8 cellular contexts compared by ENCODE assay signal in genomic region chr9:33029106-33029788, GRCh38. TPM values are rescaled to one million over a fixed set of nuclear protein-coding genes. Genes with fewer than 3 reads are reported as not detected.
DNase-seq lines count a peak whose midpoint lies in the region; ATAC-seq and TF ChIP-seq lines count a peak whose summit lies in the region.

No MANE protein-coding gene starts in this region.

- H3K27me3 Mint-ChIP-seq in chondrocyte (ENCODE audit: low read depth), result no peaks in the 10 kb centered on the region

- H3K27ac Mint-ChIP-seq in chondrocyte (ENCODE audit: unreplicated experiment), result peak overlapping the region; percentile 59

- H3K9me3 Mint-ChIP-seq in chondrocyte (ENCODE audit: low read depth), result no peaks in the 10 kb centered on the region

- no peaks in the 10 kb centered on the region for H3K9me2 ChIP-seq in DOHH2 (replicated peaks; ENCODE audit: control insufficient read depth, low read length)

- H3K4me2 ChIP-seq in DOHH2 (ENCODE audit: low read length), result peak overlapping the region; percentile 29

- intact Hi-C loops in ascending aorta (cut with DNase I), result loop anchor here (5.0 to 10.0 kb wide), 2 partner anchors 48 to 474 kb away; partner anchors contain the start of genes SMIM27, SMU1 and TOPORS

- H3K27me3 ChIP-seq in DOHH2 (ENCODE audit: control insufficient read depth, low read length) (no peaks in the 10 kb centered on the region), ascending aorta (no peaks in the 10 kb centered on the region)

- H3K27ac ChIP-seq in DOHH2 (ENCODE audit: low read depth, low read length), result no peak overlapping the region
- no peak overlapping the region for H3K27ac ChIP-seq in ascending aorta

- H3K36me3 Mint-ChIP-seq in chondrocyte (ENCODE audit: low read depth), result peaks cover 22% of the 10 kb centered on the region

- H3K9me3 ChIP-seq in DOHH2 (ENCODE audit: control insufficient read depth, insufficient read depth, low read length) (no peaks in the 10 kb centered on the region), ascending aorta (no peaks in the 10 kb centered on the region)

- peaks cover 95% of the 10 kb centered on the region for H3K79me2 ChIP-seq in DOHH2 (ENCODE audit: control insufficient read depth, low read length)

- no peak overlapping the region for H3K4me3 ChIP-seq in DOHH2 (ENCODE audit: low read length)
- peak overlapping the region in 1 of 2 donors; percentile 5 for H3K4me3 ChIP-seq in ascending aorta

- peaks cover 92% of the 10 kb centered on the region for H3K36me3 ChIP-seq in DOHH2 (ENCODE audit: control insufficient read depth, low read length)
- H3K36me3 ChIP-seq in ascending aorta, result peaks cover 30 to 56% of the 10 kb centered on the region in 2 donors

- H3K4me1 ChIP-seq in DOHH2 (ENCODE audit: control insufficient read depth, low read length), result peaks cover 33% of the 10 kb centered on the region
- H3K4me1 ChIP-seq in ascending aorta, result peaks cover 3 to 22% of the 10 kb centered on the region in 2 donors

- 0 out of 2 replicates have a peak, but pooled peaks cover 3% of the 10 kb centered on the region for H3F3A ChIP-seq in DOHH2 (ENCODE audit: control insufficient read depth, insufficient read depth)

- peak; percentile 56 for DNase-seq in NOMO-1 treated with dmso at 0.1 percent for 144 hours (lab: John Stamatoyannopoulos, UW; ENCODE audit: unreplicated experiment)
- no peak for DNase-seq in chondrocyte (ENCODE audit: low spot score)
- no peak for DNase-seq in omental fat pad (ENCODE audit: low spot score)
- DNase-seq in GOT3 (lab: John Stamatoyannopoulos, UW), result no peak
- DNase-seq in ascending aorta (ENCODE audit: low spot score in 2 of 2), result no peak
- no peak for DNase-seq in NCI-H226

- TF ChIP-seq CTCF in DOHH2 (IDR thresholded peaks at IDR 0.05; ENCODE audit: low read depth, low read length, poor library complexity, severe bottlenecking) (no peak), chondrocyte (IDR thresholded peaks at IDR 0.05) (no peak), omental fat pad (IDR thresholded peaks at IDR 0.05) (no peak), ascending aorta (IDR thresholded peaks at IDR 0.05) (no peak)

- H3K4me1 Mint-ChIP-seq in chondrocyte (ENCODE audit: low read depth), result peaks cover 47% of the 10 kb centered on the region

- H3K4me3 Mint-ChIP-seq in chondrocyte (ENCODE audit: unreplicated experiment), result no peak overlapping the region

- H4K20me1 ChIP-seq in DOHH2 (ENCODE audit: control insufficient read depth, insufficient read depth, low read depth, low read length), result peaks cover 25% of the 10 kb centered on the region

- ATAC-seq in omental fat pad (ENCODE audit: low FRiP score) (peak; percentile 3), GM18511 (IDR thresholded peaks at IDR 0.05; ENCODE audit: unreplicated experiment) (no peak)

RNA-seq across cellular contexts. Expression of gene DNAJA1, which starts 4.2 kb away (rescaled TPM):
- total RNA-seq in chondrocyte, result 81.2 to 121 TPM (median 81.9 TPM) in 3 replicates
- 100 to 1,000 TPM in 3 of 4 donors, 10 to 100 TPM in 1; 94.6 to 269 (median 151) TPM for total RNA-seq in omental fat pad
- total RNA-seq in ascending aorta, result 53.6 TPM

RNA-seq across cellular contexts. Expression of gene APTX, which starts 27.8 kb away (rescaled TPM):
- total RNA-seq in chondrocyte (24.0 to 28.0 TPM (median 27.4 TPM) in 3 replicates), omental fat pad (10 to 100 TPM; 16.6 to 24.6 (median 21.4) TPM), ascending aorta (7.0 TPM)

RNA-seq across cellular contexts. Expression of gene SMU1, which starts 47.2 kb away (rescaled TPM):
- 17.4 to 21.1 TPM (median 17.5 TPM) in 3 replicates for total RNA-seq in chondrocyte
- 10 to 100 TPM; 14.6 to 23.5 (median 17.2) TPM for total RNA-seq in omental fat pad
- 7.2 TPM for total RNA-seq in ascending aorta
